8 cellular contexts compared by ENCODE assay signal in the genomic region with DNA sequence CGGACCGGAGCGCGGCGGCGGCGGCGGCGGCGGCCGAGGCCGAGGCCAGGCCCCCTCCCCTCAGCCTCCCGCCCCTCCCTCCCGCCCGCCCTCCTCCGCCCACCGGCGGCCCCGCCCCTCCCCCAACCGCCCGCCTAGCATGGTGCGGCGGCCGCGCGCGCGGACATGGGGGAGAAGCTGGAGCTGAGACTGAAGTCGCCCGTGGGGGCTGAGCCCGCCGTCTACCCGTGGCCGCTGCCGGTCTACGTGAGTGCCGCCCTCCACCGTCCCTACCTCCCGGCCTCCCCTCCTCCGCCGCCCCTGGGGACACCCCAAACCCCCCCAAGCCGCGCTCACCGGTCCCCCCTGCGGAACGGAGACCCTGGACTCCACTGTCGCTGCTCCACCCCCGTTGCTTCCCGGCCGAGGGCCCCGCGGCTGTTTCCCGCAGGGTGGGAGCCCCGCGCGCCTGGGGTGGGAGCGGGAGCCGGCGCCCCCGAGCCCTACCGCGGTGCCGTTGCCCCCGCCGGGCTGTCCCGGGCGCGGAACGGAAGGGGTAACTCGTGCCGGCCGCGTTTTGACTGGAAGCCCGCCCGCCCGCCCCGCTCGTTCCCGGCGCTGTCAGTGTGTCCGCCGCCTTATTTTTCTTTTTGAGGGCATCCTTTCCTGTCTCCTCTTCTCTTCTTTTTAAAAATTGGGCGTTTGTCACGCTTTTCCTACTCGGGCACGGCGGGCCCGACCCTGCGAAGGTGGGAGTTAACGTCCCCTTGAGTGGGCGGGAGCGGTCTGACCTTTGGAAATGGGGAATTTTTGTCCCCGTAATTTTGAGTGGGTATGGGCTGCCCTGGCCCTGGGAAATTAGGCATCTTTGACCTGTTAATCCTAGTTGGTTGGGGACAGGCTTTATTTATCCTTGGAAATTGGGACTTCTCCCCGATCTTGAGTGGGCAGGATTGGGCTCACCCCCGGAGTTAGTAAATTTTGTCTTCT. TPM values are rescaled to one million over a fixed set of nuclear protein-coding genes. Genes with fewer than 3 reads are reported as not detected.
A peak's percentile ranks its signal among the peaks of the same experiment; 100 is the strongest.
DNase-seq lines count a peak whose midpoint lies in the region; ATAC-seq and TF ChIP-seq lines count a peak whose summit lies in the region.

No MANE protein-coding gene starts in this region.

- no peaks in the 10 kb centered on the region for H3K36me3 ChIP-seq in ectodermal cell (ENCODE audit: control insufficient read depth, insufficient read depth, low read length)
- H3K36me3 ChIP-seq in uterus, result no peaks in the 10 kb centered on the region

- no peak for TF ChIP-seq CTCF in uterus (IDR thresholded peaks at IDR 0.05)

- peak; percentile 43 for DNase-seq in COLO668 (lab: John Stamatoyannopoulos, UW; ENCODE audit: unreplicated experiment)
- peak; percentile 39 for DNase-seq in SW480 (ENCODE audit: low spot score)
- peak; percentile 39 for DNase-seq in mucosa of gallbladder (ENCODE audit: low spot score)
- peak in 1 of 2 donors; percentile 63 for DNase-seq in uterus
- DNase-seq in NCI-H446 treated with DMSO at 0.1 percent for 48 hours (lab: John Stamatoyannopoulos, UW), result no peak
- no peak for DNase-seq in NCI-H345 treated with DMSO at 0.1 percent for 48 hours (lab: John Stamatoyannopoulos, UW; ENCODE audit: unreplicated experiment)

- WGBS in ectodermal cell, 2 experiments, result 0 to 1% methylated on average over 87 to 93 of the region's 95 CpGs

- peak; percentile 1 for ATAC-seq in HG02642 (IDR thresholded peaks at IDR 0.05; ENCODE audit: poor library complexity, unreplicated experiment)

- peaks cover 18% of the 10 kb centered on the region for H3K4me1 ChIP-seq in ectodermal cell (ENCODE audit: control insufficient read depth, insufficient read depth, low read length)
- H3K4me1 ChIP-seq in uterus, result peaks cover 10 to 21% of the 10 kb centered on the region in 2 donors

- intact Hi-C loops in uterus (cut with DNase I; ENCODE audit: low total_unique reads), result no loop called here

- TF ChIP-seq POLR2A in uterus (IDR thresholded peaks at IDR 0.05), result no peak

- H3K27ac ChIP-seq in ectodermal cell (ENCODE audit: insufficient read depth, low read depth, low read length, poor library complexity, severe bottlenecking), result peak overlapping the region; percentile 41
- peak overlapping the region; percentile 96 to 97 for H3K27ac ChIP-seq in uterus

- H3K27me3 ChIP-seq in ectodermal cell (ENCODE audit: control insufficient read depth, insufficient read depth, low read length, poor library complexity, severe bottlenecking) (no peaks in the 10 kb centered on the region), uterus (no peaks in the 10 kb centered on the region)

- H3K4me3 ChIP-seq in ectodermal cell (ENCODE audit: insufficient read depth, low read depth, low read length) (peak overlapping the region; percentile 73), uterus (peak overlapping the region; percentile 95)

- H3K9me3 ChIP-seq in ectodermal cell (ENCODE audit: control insufficient read depth, low read length), result no peaks in the 10 kb centered on the region
- no peaks in the 10 kb centered on the region for H3K9me3 ChIP-seq in uterus

RNA-seq across cellular contexts. Expression of gene DOT1L, which starts 0.6 kb away (rescaled TPM):
- polyA plus RNA-seq in ectodermal cell (2013, experiment 1 of 4), result 80.9 TPM
- 81.3 TPM for polyA plus RNA-seq in ectodermal cell (2013, experiment 2 of 4)
- polyA plus RNA-seq in ectodermal cell (2013, experiment 3 of 4), result 66.7 TPM
- polyA plus RNA-seq in ectodermal cell (2013, experiment 4 of 4), result 70.0 TPM
- total RNA-seq in mucosa of gallbladder (40.1 TPM), uterus (10 to 100 TPM in 2 of 4 donors, 1 to 10 TPM in 2; 3.2 to 45.3 (median 10.0) TPM)

RNA-seq across cellular contexts. Expression of gene AP3D1, which starts 12.9 kb away (rescaled TPM):
- polyA plus RNA-seq in ectodermal cell (2013, experiment 1 of 4), result 169 TPM
- polyA plus RNA-seq in ectodermal cell (2013, experiment 2 of 4), result 160 TPM
- 107 TPM for polyA plus RNA-seq in ectodermal cell (2013, experiment 3 of 4)
- polyA plus RNA-seq in ectodermal cell (2013, experiment 4 of 4), result 117 TPM
- 125 TPM for total RNA-seq in mucosa of gallbladder
- 10 to 100 TPM; 33.8 to 97.5 (median 49.8) TPM for total RNA-seq in uterus

Comparison
In these comparisons a context has a peak if more than half of its experiments do, and no peak if none do; other contexts are left out.
1. DNase-seq: peak in COLO668 (single experiment), SW480 (single experiment) and mucosa of gallbladder (single experiment); none in NCI-H446 treated with DMSO at 0.1 percent for 48 hours (single experiment) and NCI-H345 treated with DMSO at 0.1 percent for 48 hours (single experiment).